In the genomic region with DNA sequence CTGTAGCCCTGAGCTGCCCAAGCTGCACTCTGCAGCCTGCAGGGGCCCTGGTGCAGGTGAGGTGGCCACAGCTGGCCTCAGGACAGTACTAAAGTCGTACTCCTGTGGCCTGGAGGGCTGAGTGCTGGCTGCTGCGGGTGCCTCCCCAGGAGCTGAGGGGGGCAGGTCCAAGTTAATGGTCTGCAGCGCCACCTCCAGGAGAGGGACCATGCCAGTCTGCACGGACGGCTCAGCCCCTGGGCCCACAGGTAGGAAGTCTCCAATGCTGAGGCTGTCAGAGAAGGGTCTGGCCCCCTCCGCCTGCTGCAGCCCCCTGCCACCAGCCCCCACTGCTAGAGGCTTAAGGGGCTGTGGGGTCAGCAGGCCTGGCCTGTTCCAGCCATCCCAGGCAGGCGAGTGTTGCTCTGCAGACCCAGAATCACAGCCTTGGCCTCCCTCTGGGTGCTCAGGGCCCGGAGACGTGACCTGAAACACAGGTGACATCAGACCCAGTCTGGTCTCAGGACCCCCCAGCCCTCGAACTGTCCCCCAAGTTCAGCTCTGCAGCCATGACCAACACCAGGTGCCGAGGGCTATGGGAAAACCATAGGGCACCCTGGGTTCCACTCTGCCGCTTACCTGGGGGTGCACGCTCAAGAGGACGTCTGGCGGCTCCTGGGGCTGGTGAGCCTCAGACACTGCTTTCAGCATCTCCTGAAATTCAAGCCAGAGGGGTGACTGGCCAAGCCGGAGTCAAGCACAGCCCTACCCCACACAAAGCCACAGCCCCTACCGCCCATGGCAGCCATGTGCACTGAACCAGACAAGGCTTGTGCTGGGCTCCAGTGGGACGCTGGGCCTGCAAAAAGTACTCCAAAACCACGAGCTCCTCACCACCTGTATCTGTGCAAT, we compare ENCODE assay signal across 26 cellular contexts. TPM values are rescaled to one million over a fixed set of nuclear protein-coding genes. Genes with fewer than 3 reads are reported as not detected.
DNase-seq lines count a peak whose midpoint lies in the region; ATAC-seq and TF ChIP-seq lines count a peak whose summit lies in the region.
"Had no signal": no experiment of that assay in that cellular context is flagged by ENCODE, and none has a peak within 500 bp of the region (broad histone marks: within the 10 kb centered on the region; RNA-seq: fewer than 3 reads in every experiment).

No MANE protein-coding gene starts in this region.

- no peak overlapping the region for H3K27ac Mint-ChIP-seq in glutamatergic neuron (ENCODE audit: unreplicated experiment)
- H3K27ac Mint-ChIP-seq in nephron progenitor cell: no peak overlapping the region
- H3K27ac Mint-ChIP-seq: IgD-negative memory B cell, neural progenitor cell had no signal

- H3K36me3 ChIP-seq in OCI-LY1 (ENCODE audit: insufficient read depth, low read length): peaks cover 88% of the 10 kb centered on the region
- H3K36me3 ChIP-seq: neural progenitor cell had no signal

- H2AFZ ChIP-seq in OCI-LY1 (ENCODE audit: low read length): no peak overlapping the region
- H2AFZ ChIP-seq: neural progenitor cell had no signal

- no peak overlapping the region for H3K4me2 ChIP-seq in OCI-LY1 (ENCODE audit: low read length)
- H3K4me2 ChIP-seq: neural progenitor cell had no signal

- TF ChIP-seq CTCF in 22Rv1 (IDR thresholded peaks at IDR 0.05) (peak; percentile 27; the same call in 1 of the 2 replicates), OCI-LY1 (IDR thresholded peaks at IDR 0.05; ENCODE audit: low read length) (peak; percentile 48), glutamatergic neuron (IDR thresholded peaks at IDR 0.05; ENCODE audit: partially characterized antibody, unreplicated experiment) (no peak), nephron progenitor cell (IDR thresholded peaks at IDR 0.05) (no peak)

- H3K9me3 ChIP-seq in OCI-LY1 (ENCODE audit: low read length): no peaks in the 10 kb centered on the region
- H3K9me3 ChIP-seq: esophagus muscularis mucosa, HAP-1, mucosa of descending colon, vagina had no signal

- H3F3A ChIP-seq in OCI-LY1 (ENCODE audit: insufficient read depth, low read length): no peaks in the 10 kb centered on the region

- H3K36me3 Mint-ChIP-seq in glutamatergic neuron (ENCODE audit: unreplicated experiment) (no peaks in the 10 kb centered on the region), nephron progenitor cell (ENCODE audit: low read depth) (peaks cover 28% of the 10 kb centered on the region)

- H3K27me3 Mint-ChIP-seq in glutamatergic neuron (ENCODE audit: unreplicated experiment) (peaks cover 10% of the 10 kb centered on the region), nephron progenitor cell (ENCODE audit: low read depth, poor library complexity) (peaks cover 7% of the 10 kb centered on the region)
- H3K27me3 Mint-ChIP-seq: CD8-positive, alpha-beta memory T cell; IgD-negative memory B cell had no signal

- H3K4me1 Mint-ChIP-seq in glutamatergic neuron (ENCODE audit: low read depth, unreplicated experiment) (no peaks in the 10 kb centered on the region), nephron progenitor cell (peaks cover 5% of the 10 kb centered on the region)
- H3K4me1 Mint-ChIP-seq: CD8-positive, alpha-beta memory T cell; IgD-negative memory B cell; neural progenitor cell had no signal

- H3K9ac ChIP-seq in OCI-LY1 (ENCODE audit: low read length): no peak overlapping the region
- H3K9ac ChIP-seq: neural progenitor cell had no signal

- H3K4me3 ChIP-seq in OCI-LY1 (ENCODE audit: low read depth, low read length, poor library complexity, severe bottlenecking): no peak overlapping the region
- H3K4me3 ChIP-seq: esophagus muscularis mucosa, HAP-1, mucosa of descending colon, neural progenitor cell, SK-N-MC, vagina had no signal

- H3K9me3 Mint-ChIP-seq in glutamatergic neuron (ENCODE audit: unreplicated experiment): peaks cover 17% of the 10 kb centered on the region
- H3K9me3 Mint-ChIP-seq in nephron progenitor cell: no peaks in the 10 kb centered on the region
- H3K9me3 Mint-ChIP-seq: CD8-positive, alpha-beta memory T cell; IgD-negative memory B cell; neural progenitor cell had no signal

- no peaks in the 10 kb centered on the region for H3K4me1 ChIP-seq in OCI-LY1 (ENCODE audit: insufficient read depth, low read length, severe bottlenecking)
- H3K4me1 ChIP-seq: HAP-1, neural progenitor cell, vagina had no signal

- H3K4me3 Mint-ChIP-seq in glutamatergic neuron (ENCODE audit: unreplicated experiment) (no peak overlapping the region), nephron progenitor cell (no peak overlapping the region)
- H3K4me3 Mint-ChIP-seq: CD8-positive, alpha-beta memory T cell; IgD-negative memory B cell; neural progenitor cell had no signal

- no peak for ATAC-seq in HG02571 (IDR thresholded peaks at IDR 0.05; ENCODE audit: unreplicated experiment)
- ATAC-seq in activated CD4-positive, CD25-positive, alpha-beta regulatory T cell treated with anti-CD3 and anti-CD28 coated beads, Interleukin-2, amount 50 U/mL, for 24 hours: no peak
- no peak for ATAC-seq in HG03045 (IDR thresholded peaks at IDR 0.05; ENCODE audit: unreplicated experiment)
- ATAC-seq: left colon, mucosa of descending colon had no signal

- no peaks in the 10 kb centered on the region for H3K79me2 ChIP-seq in OCI-LY1 (ENCODE audit: insufficient read depth, low read length)

- H3K9me2 ChIP-seq in OCI-LY1 (ENCODE audit: low read depth, low read length): no peaks in the 10 kb centered on the region

- no peak overlapping the region for H3K27ac ChIP-seq in 22Rv1
- no peak overlapping the region for H3K27ac ChIP-seq in OCI-LY1 (ENCODE audit: low read depth, low read length, poor library complexity, severe bottlenecking)
- H3K27ac ChIP-seq: esophagus muscularis mucosa, neural progenitor cell, SK-N-MC, vagina had no signal

- H3K27me3 ChIP-seq in OCI-LY1 (ENCODE audit: insufficient read depth, low read length): no peaks in the 10 kb centered on the region
- H3K27me3 ChIP-seq: esophagus muscularis mucosa, neural progenitor cell, vagina had no signal

- H4K20me1 ChIP-seq in OCI-LY1 (ENCODE audit: insufficient read depth, low read length): no peaks in the 10 kb centered on the region

- DNase-seq in Daoy (ENCODE audit: low read depth) (peak; percentile 2), glutamatergic neuron (peak; percentile 18), nephron progenitor cell (no peak)
- DNase-seq: activated CD4-positive, alpha-beta T cell treated with anti-CD3 and anti-CD28 coated beads for 4 hours; activated naive CD4-positive, alpha-beta T cell; amniotic stem cell; CD8-positive, alpha-beta memory T cell; left colon; MM.1S; mucosa of descending colon; NCI-H1436 treated with DMSO at 0.1 percent for 48 hours; NCI-H748 treated with DMSO at 0.1 percent for 48 hours; stimulated activated CD4-positive, alpha-beta T cell treated with anti-CD3 and anti-CD28 coated beads, Interleukin-12 subunit alpha, Interleukin-12 subunit beta, amount 100 ng/mL, for 4 hours; substantia nigra; T1000 had no signal

RNA-seq across cellular contexts. Expression of a gene that starts 20.8 kb away (rescaled TPM):
- 19.1 and 20.5 TPM in 2 replicates for total RNA-seq in Daoy (2014; rRNA removed; shearing (Covaris generic))
- total RNA-seq in glutamatergic neuron (ENCODE audit: unreplicated experiment): 23.9 TPM

RNA-seq across cellular contexts. Expression of a gene that starts 23.2 kb away (rescaled TPM):
- 9.0 and 17.3 TPM in 2 replicates for total RNA-seq in Daoy (2014; rRNA removed; shearing (Covaris generic))
- 51.0 TPM for total RNA-seq in glutamatergic neuron (ENCODE audit: unreplicated experiment)

RNA-seq across cellular contexts. Expression of a gene that starts 29.4 kb away (rescaled TPM):
- 5.1 and 18.1 TPM in 2 replicates for total RNA-seq in Daoy (2014; rRNA removed; shearing (Covaris generic))
- 88.2 TPM for total RNA-seq in glutamatergic neuron (ENCODE audit: unreplicated experiment)

RNA-seq across cellular contexts. Expression of a gene that starts 35.9 kb away (rescaled TPM):
- total RNA-seq in Daoy (2014; rRNA removed; shearing (Covaris generic)): 21.8 and 26.3 TPM in 2 replicates
- total RNA-seq in glutamatergic neuron (ENCODE audit: unreplicated experiment): 31.3 TPM

RNA-seq across cellular contexts. Expression of a gene that starts 39.8 kb away (rescaled TPM):
- 14.6 and 16.9 TPM in 2 replicates for total RNA-seq in Daoy (2014; rRNA removed; shearing (Covaris generic))
- total RNA-seq in glutamatergic neuron (ENCODE audit: unreplicated experiment): 88.5 TPM

Comparison
In these comparisons a context has a peak if more than half of its experiments do, and no peak if none do; other contexts are left out.
1. CTCF ChIP-seq: peak in 22Rv1 (single experiment) and OCI-LY1 (single experiment); none in glutamatergic neuron (single experiment) and nephron progenitor cell (single experiment).